23 cellular contexts compared by ENCODE assay signal in the genomic region with DNA sequence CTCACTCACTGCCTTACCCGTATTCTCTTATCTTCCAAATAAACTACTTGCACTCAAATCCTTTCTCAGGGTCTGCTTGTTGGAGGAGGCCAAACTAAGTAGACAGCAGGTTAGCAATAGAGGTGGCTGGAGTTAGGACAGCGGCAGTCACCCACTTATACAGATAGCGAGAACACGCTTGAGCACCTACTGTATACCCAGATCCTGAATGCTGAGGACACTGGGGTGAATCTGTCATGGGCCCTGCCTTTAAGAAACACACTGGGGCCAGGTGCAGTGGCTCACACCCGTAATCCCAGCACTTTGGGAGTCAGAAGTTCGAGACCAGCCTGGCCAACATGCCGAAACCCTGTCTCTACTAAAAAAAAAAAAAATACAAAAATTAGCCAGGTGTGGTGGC. TPM values are rescaled to one million over a fixed set of nuclear protein-coding genes. Genes with fewer than 3 reads are reported as not detected.
DNase-seq lines count a peak whose midpoint lies in the region; ATAC-seq and TF ChIP-seq lines count a peak whose summit lies in the region.
"Had no signal": no experiment of that assay in that cellular context is flagged by ENCODE, and none has a peak within 500 bp of the region (broad histone marks: within the 10 kb centered on the region; RNA-seq: fewer than 3 reads in every experiment).

No MANE protein-coding gene starts in this region.

- H3K27ac Mint-ChIP-seq in Calu3 (ENCODE audit: unreplicated experiment): peak overlapping the region; percentile 94
- H3K27ac Mint-ChIP-seq: CD4-positive, CD25-positive, alpha-beta regulatory T cell had no signal

- H3K4me1 ChIP-seq in Panc1 (ENCODE audit: control insufficient read depth, insufficient read depth, low read length) (peaks cover 29% of the 10 kb centered on the region), mucosa of stomach (ENCODE audit: control insufficient read depth, insufficient read depth, low read length) (peaks cover 53% of the 10 kb centered on the region), stomach (peaks cover 6 to 31% (median 23%) of the 10 kb centered on the region in 4 donors)

- POLR2A ChIA-PET in Panc1 (lab: Charles Lee): no interaction called here

- H3K4me3 ChIP-seq in Panc1 (ENCODE audit: low read depth in 2 of 2, low read length in 2 of 2) (no peak overlapping the region), mucosa of stomach (ENCODE audit: low read length) (no peak overlapping the region), stomach (no peak overlapping the region)
- H3K4me3 ChIP-seq: A549, SK-N-MC had no signal

- WGBS in stomach, 5 donors: 85 to 92% (median 90%) methylated on average over 7 of the region's 7 CpGs

- peaks cover 13% of the 10 kb centered on the region for H3K36me3 Mint-ChIP-seq in Calu3 (ENCODE audit: insufficient read depth, unreplicated experiment)
- H3K36me3 Mint-ChIP-seq: CD4-positive, CD25-positive, alpha-beta regulatory T cell had no signal

- in situ Hi-C loops in Panc1 (cut with HindIII; ENCODE audit: low pct_unique_long_range_greater_than_20kb, low sequenced_read_pairs): no loop called here

- TF ChIP-seq POLR2A in stomach (IDR thresholded peaks at IDR 0.05): no peak

- ATAC-seq in Panc1 (no peak), GM21367 (IDR thresholded peaks at IDR 0.05; ENCODE audit: unreplicated experiment) (no peak), HG03565 (IDR thresholded peaks at IDR 0.05; ENCODE audit: unreplicated experiment) (no peak)
- ATAC-seq: A549 had no signal

- TF ChIP-seq EP300 in stomach (IDR thresholded peaks at IDR 0.05): no peak

- H3K9me3 ChIP-seq in Panc1 (ENCODE audit: control insufficient read depth, insufficient read depth, low read depth, low read length) (no peaks in the 10 kb centered on the region), mucosa of stomach (ENCODE audit: control insufficient read depth, low read length) (no peaks in the 10 kb centered on the region), stomach (no peaks in the 10 kb centered on the region)
- H3K9me3 ChIP-seq: A549 had no signal

- H3K36me3 ChIP-seq in Panc1 (ENCODE audit: control insufficient read depth, insufficient read depth, low read length) (no peaks in the 10 kb centered on the region), mucosa of stomach (ENCODE audit: control insufficient read depth, insufficient read depth, low read length) (no peaks in the 10 kb centered on the region), stomach (no peaks in the 10 kb centered on the region)

- intact Hi-C loops in Calu3 (cut with micrococcal nuclease; ENCODE audit: unreplicated experiment): loop anchor here (5.0 kb wide), 1 partner anchor 36 kb away; the partner anchor contains the start of gene TSEN2
- intact Hi-C loops in Panc1 (cut with micrococcal nuclease; ENCODE audit: unreplicated experiment): no loop called here
- intact Hi-C loops in stomach (cut with DNase I; ENCODE audit: low total_unique reads): no loop called here

- H3K9ac ChIP-seq in mucosa of stomach (ENCODE audit: low read length): peak overlapping the region; percentile 41

- BruUV-seq in Calu3 (replicated peaks; lab: Mats Ljungman, UMichigan): no TSS peak
- BruUV-seq in Panc1 (replicated peaks; lab: Mats Ljungman, UMichigan): no TSS peak

- peak overlapping the region; percentile 98 for H3K27ac ChIP-seq in Panc1 (ENCODE audit: low read length)
- peak overlapping the region in 4 of 5 donors; percentile 81 to 92 (median 90) for H3K27ac ChIP-seq in stomach
- H3K27ac ChIP-seq: SK-N-MC had no signal

- peaks cover 62% of the 10 kb centered on the region for H3K4me1 Mint-ChIP-seq in Calu3 (ENCODE audit: low read depth, unreplicated experiment)
- H3K4me1 Mint-ChIP-seq: CD4-positive, CD25-positive, alpha-beta regulatory T cell had no signal

- H3K4me3 Mint-ChIP-seq in Calu3 (ENCODE audit: low read depth, unreplicated experiment): no peak overlapping the region
- H3K4me3 Mint-ChIP-seq: CD4-positive, CD25-positive, alpha-beta regulatory T cell had no signal

- H3K9me3 Mint-ChIP-seq in Calu3 (ENCODE audit: low read depth, unreplicated experiment): no peaks in the 10 kb centered on the region

- TF ChIP-seq CTCF in Calu3 (IDR thresholded peaks at IDR 0.05; ENCODE audit: unreplicated experiment) (no peak), Panc1 (IDR thresholded peaks at IDR 0.05) (no peak), stomach (IDR thresholded peaks at IDR 0.05) (no peak)

- H3K27me3 Mint-ChIP-seq in Calu3 (ENCODE audit: unreplicated experiment): no peaks in the 10 kb centered on the region

- H3K27me3 ChIP-seq in Panc1 (ENCODE audit: control insufficient read depth, insufficient read depth, low read length) (no peaks in the 10 kb centered on the region), mucosa of stomach (ENCODE audit: control insufficient read depth, insufficient read depth, low read length) (no peaks in the 10 kb centered on the region), stomach (no peaks in the 10 kb centered on the region)

- CTCF ChIA-PET in Calu3 (lab: Charles Lee) (interaction anchor here (0.7 kb wide), 1 partner anchor 342 kb away, joined by 4 read pairs; no protein-coding TSS in a partner anchor), Panc1 (lab: Charles Lee) (no interaction called here)

- DNase-seq in Calu3 (no peak), Panc1 (ENCODE audit: low read depth, low spot score) (no peak), stomach (no peak), NCI-H524 (lab: John Stamatoyannopoulos, UW) (no peak)
- DNase-seq: CD4-positive, CD25-positive, alpha-beta regulatory T cell; DMS 273 treated with DMSO at 0.1 percent for 48 hours; DMS79 treated with DMSO at 0.1 percent for 48 hours; GOT3; HCEC 1CT; MM.1S; NCI-H1048; NCI-H1417 treated with DMSO at 0.1 percent for 48 hours; NCI-H187; NCI-H446; NCI-H526 treated with DMSO at 0.1 percent for 48 hours; OCI-M1; RPMI8226; SHP77 treated with DMSO at 0.1 percent for 48 hours had no signal

RNA-seq across cellular contexts. Expression of gene TSEN2, which starts 38.0 kb away (rescaled TPM):
- total RNA-seq in Calu3 (2022) (26.7 and 32.0 TPM in 2 replicates), Panc1 (2021; ENCODE audit: unreplicated experiment) (22.0 TPM), stomach (10 to 100 TPM; 12.9 to 43.0 (median 33.9) TPM)
- 14.9 TPM for polyA plus RNA-seq in Panc1 (2012; ENCODE audit: insufficient read length)
- 10 to 100 TPM; 10.7 to 16.8 (median 11.0) TPM for polyA plus RNA-seq in stomach
